1 cellular context compared by ENCODE assay signal in genomic region chr6:148529010-148529409, GRCh38.
TF ChIP-seq lines count a peak whose summit lies in the region.

No MANE protein-coding gene starts in this region.

TF ChIP-seq in GM23338, 12 proteins besides CTCF, POLR2A, EP300 and RAD21 (continued from another document):
- TF ChIP-seq ZNF462 (CRISPR knock-in tag; IDR thresholded peaks at IDR 0.05), result no peak
- TF ChIP-seq, protein P1, sequence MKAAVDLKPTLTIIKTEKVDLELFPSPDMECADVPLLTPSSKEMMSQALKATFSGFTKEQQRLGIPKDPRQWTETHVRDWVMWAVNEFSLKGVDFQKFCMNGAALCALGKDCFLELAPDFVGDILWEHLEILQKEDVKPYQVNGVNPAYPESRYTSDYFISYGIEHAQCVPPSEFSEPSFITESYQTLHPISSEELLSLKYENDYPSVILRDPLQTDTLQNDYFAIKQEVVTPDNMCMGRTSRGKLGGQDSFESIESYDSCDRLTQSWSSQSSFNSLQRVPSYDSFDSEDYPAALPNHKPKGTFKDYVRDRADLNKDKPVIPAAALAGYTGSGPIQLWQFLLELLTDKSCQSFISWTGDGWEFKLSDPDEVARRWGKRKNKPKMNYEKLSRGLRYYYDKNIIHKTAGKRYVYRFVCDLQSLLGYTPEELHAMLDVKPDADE (IDR thresholded peaks at IDR 0.05), result no peak
- TF ChIP-seq STAT1 (IDR thresholded peaks at IDR 0.05; ENCODE audit: unreplicated experiment), result no peak
- no peak for TF ChIP-seq JUNB (IDR thresholded peaks at IDR 0.05; ENCODE audit: unreplicated experiment)
- TF ChIP-seq CREB1 (CRISPR knock-in tag; IDR thresholded peaks at IDR 0.05; ENCODE audit: low read depth), result no peak
- no peak for TF ChIP-seq ZNF114 (CRISPR knock-in tag; IDR thresholded peaks at IDR 0.05)
TF ChIP-seq in GM23338: peak in this region for 0.
